Comparison of ENCODE assay signal across 8 cellular contexts in the genomic region with DNA sequence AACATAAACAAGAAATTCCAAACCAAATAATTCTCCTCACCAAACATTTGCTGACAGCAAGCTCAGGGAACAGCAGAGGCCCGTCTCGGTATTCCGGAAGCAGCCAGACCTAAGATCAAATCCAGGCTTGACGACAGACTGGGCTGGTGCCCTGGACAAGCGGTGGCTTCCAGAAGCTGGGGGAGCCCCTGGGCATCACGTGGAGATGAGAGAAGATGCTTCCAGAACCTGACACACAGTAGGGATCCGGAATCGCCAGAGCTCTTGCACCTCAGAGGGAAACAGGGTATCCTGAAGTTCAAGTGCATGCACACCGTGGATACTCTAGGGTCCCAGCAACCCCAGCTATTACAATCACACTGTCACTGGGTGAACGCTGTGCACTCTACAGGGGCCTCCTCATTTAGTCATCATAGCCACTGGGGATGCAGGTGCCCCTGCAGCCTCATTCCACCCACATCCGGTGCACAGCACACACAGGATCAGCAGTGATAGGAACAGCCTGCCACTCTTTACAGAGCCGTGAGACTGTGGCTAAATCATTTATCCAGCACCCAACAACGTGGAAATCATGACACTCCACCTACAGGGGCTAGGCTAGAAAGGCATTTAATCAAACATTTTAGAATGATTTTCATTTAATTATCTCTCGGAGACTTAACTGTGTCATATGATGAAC.
A peak's percentile ranks its signal among the peaks of the same experiment; 100 is the strongest.
DNase-seq lines count a peak whose midpoint lies in the region; ATAC-seq and TF ChIP-seq lines count a peak whose summit lies in the region.

No MANE protein-coding gene starts in this region.

- H3K4me3 ChIP-seq in Peyer's patch, result no peak overlapping the region
- peak overlapping the region; percentile 25 to 52 for H3K4me3 ChIP-seq in stomach smooth muscle (ENCODE audit: low read length in 2 of 2)
- H3K4me3 ChIP-seq in SJCRH30, result no peak overlapping the region

- H3K4me1 Mint-ChIP-seq in activated T-helper 1 cell treated with anti-CD3 and anti-CD28 coated beads, Interleukin-12 subunit alpha, Interleukin-12 subunit beta, Interleukin-2, Interleukin-4 antibody, amounts not matched to agents 30 ng/mL and 10 ng/mL and 1 ng/mL, durations not matched to agents 14 hours and 24 hours and 36 hours (ENCODE audit: low read depth), result peaks cover 71% of the 10 kb centered on the region
- H3K4me1 Mint-ChIP-seq in naive B cell, result peaks cover 51 to 71% (median 62%) of the 10 kb centered on the region in 3 donors
- H3K4me1 Mint-ChIP-seq in MCF 10A (ENCODE audit: insufficient read depth, unreplicated experiment), result no peaks in the 10 kb centered on the region

- intact Hi-C loops in activated T-helper 1 cell treated with anti-CD3 and anti-CD28 coated beads, Interleukin-12 subunit alpha, Interleukin-12 subunit beta, Interleukin-2, Interleukin-4 antibody, amounts not matched to agents 30 ng/mL and 10 ng/mL and 1 ng/mL, durations not matched to agents 14 hours and 24 hours and 36 hours (cut with micrococcal nuclease), result loop anchor here (1.0 kb wide), 7 partner anchors 9 to 71 kb away; no protein-coding TSS in a partner anchor
- intact Hi-C loops in MCF 10A (cut with micrococcal nuclease), result no loop called here

- DNase-seq in Peyer's patch, result peak; percentile 47 to 82 (median 69)
- peak; percentile 72 for DNase-seq in activated T-helper 1 cell treated with anti-CD3 and anti-CD28 coated beads, Interleukin-12 subunit alpha, Interleukin-12 subunit beta, Interleukin-2, Interleukin-4 antibody, amounts not matched to agents 30 ng/mL and 10 ng/mL and 1 ng/mL, durations not matched to agents 14 hours and 24 hours and 36 hours (ENCODE audit: low spot score)
- no peak for DNase-seq in naive B cell
- no peak for DNase-seq in SJCRH30
- no peak for DNase-seq in GM19238 (ENCODE audit: insufficient read length, low spot score)
- no peak for DNase-seq in COLO829 (ENCODE audit: low spot score)
- no peak for DNase-seq in MCF 10A (ENCODE audit: unreplicated experiment)

- peaks cover 2% of the 10 kb centered on the region for H3K27me3 Mint-ChIP-seq in activated T-helper 1 cell treated with anti-CD3 and anti-CD28 coated beads, Interleukin-12 subunit alpha, Interleukin-12 subunit beta, Interleukin-2, Interleukin-4 antibody, amounts not matched to agents 30 ng/mL and 10 ng/mL and 1 ng/mL, durations not matched to agents 14 hours and 24 hours and 36 hours (ENCODE audit: insufficient read depth)
- H3K27me3 Mint-ChIP-seq in naive B cell, result peaks cover 0 to 8% (median 0%) of the 10 kb centered on the region in 3 donors
- H3K27me3 Mint-ChIP-seq in MCF 10A (ENCODE audit: insufficient read depth, unreplicated experiment), result no peaks in the 10 kb centered on the region

- no peak for TF ChIP-seq POLR2A in Peyer's patch (IDR thresholded peaks at IDR 0.05)

- H3K27ac ChIP-seq in Peyer's patch (peak overlapping the region; percentile 6 to 58 (median 44)), stomach smooth muscle (ENCODE audit: low read length) (peak overlapping the region; percentile 62), SJCRH30 (no peak overlapping the region)

- peak overlapping the region; percentile 91 for H3K27ac Mint-ChIP-seq in activated T-helper 1 cell treated with anti-CD3 and anti-CD28 coated beads, Interleukin-12 subunit alpha, Interleukin-12 subunit beta, Interleukin-2, Interleukin-4 antibody, amounts not matched to agents 30 ng/mL and 10 ng/mL and 1 ng/mL, durations not matched to agents 14 hours and 24 hours and 36 hours
- H3K27ac Mint-ChIP-seq in naive B cell, result peak overlapping the region in 4 of 6 donors; percentile 16 to 62 (median 38)
- no peak overlapping the region for H3K27ac Mint-ChIP-seq in MCF 10A (ENCODE audit: low read depth, unreplicated experiment)

- peaks cover 0 to 84% (median 8%) of the 10 kb centered on the region in 4 donors for H3K4me1 ChIP-seq in Peyer's patch
- peaks cover 86% of the 10 kb centered on the region for H3K4me1 ChIP-seq in stomach smooth muscle (ENCODE audit: control insufficient read depth, insufficient read depth, low read length)
- peaks cover 24% of the 10 kb centered on the region for H3K4me1 ChIP-seq in SJCRH30

- CTCF ChIA-PET in MCF 10A (lab: Yijun Ruan, JAX), result no interaction called here

- H3K9me3 ChIP-seq in Peyer's patch (no peaks in the 10 kb centered on the region), stomach smooth muscle (ENCODE audit: control insufficient read depth in 2 of 2, low read length in 2 of 2) (no peaks in the 10 kb centered on the region), SJCRH30 (replicated peaks) (no peaks in the 10 kb centered on the region)

- H3K36me3 ChIP-seq in Peyer's patch, result no peaks in the 10 kb centered on the region
- no peaks in the 10 kb centered on the region for H3K36me3 ChIP-seq in stomach smooth muscle (ENCODE audit: control insufficient read depth in 2 of 2, insufficient read depth in 2 of 2, low read length in 2 of 2)
- no peaks in the 10 kb centered on the region for H3K36me3 ChIP-seq in SJCRH30

- no TSS peak for BruUV-seq in MCF 10A (replicated peaks; lab: Mats Ljungman, UMichigan)

- H3K9me3 Mint-ChIP-seq in activated T-helper 1 cell treated with anti-CD3 and anti-CD28 coated beads, Interleukin-12 subunit alpha, Interleukin-12 subunit beta, Interleukin-2, Interleukin-4 antibody, amounts not matched to agents 30 ng/mL and 10 ng/mL and 1 ng/mL, durations not matched to agents 14 hours and 24 hours and 36 hours, result no peaks in the 10 kb centered on the region
- H3K9me3 Mint-ChIP-seq in naive B cell, result no peaks in the 10 kb centered on the region
- H3K9me3 Mint-ChIP-seq in MCF 10A (ENCODE audit: unreplicated experiment), result no peaks in the 10 kb centered on the region

- ATAC-seq in naive B cell (ENCODE audit: low read depth in 2 of 2), result no peak

- H3K36me3 Mint-ChIP-seq in activated T-helper 1 cell treated with anti-CD3 and anti-CD28 coated beads, Interleukin-12 subunit alpha, Interleukin-12 subunit beta, Interleukin-2, Interleukin-4 antibody, amounts not matched to agents 30 ng/mL and 10 ng/mL and 1 ng/mL, durations not matched to agents 14 hours and 24 hours and 36 hours (ENCODE audit: low read depth), result peaks cover 15% of the 10 kb centered on the region
- H3K36me3 Mint-ChIP-seq in naive B cell (no peaks in the 10 kb centered on the region), MCF 10A (ENCODE audit: insufficient read depth, unreplicated experiment) (no peaks in the 10 kb centered on the region)

- peak overlapping the region; percentile 2 to 29 for H3K9ac ChIP-seq in stomach smooth muscle (ENCODE audit: low read length in 2 of 2)

- POLR2A ChIA-PET in MCF 10A (lab: Yijun Ruan, JAX), result no interaction called here

- H3K27me3 ChIP-seq in Peyer's patch, result no peaks in the 10 kb centered on the region
- H3K27me3 ChIP-seq in stomach smooth muscle (ENCODE audit: control insufficient read depth in 1 of 2, insufficient read depth in 2 of 2, low read length in 2 of 2), result no peaks in the 10 kb centered on the region
- no peaks in the 10 kb centered on the region for H3K27me3 ChIP-seq in SJCRH30

- H3K4me3 Mint-ChIP-seq in activated T-helper 1 cell treated with anti-CD3 and anti-CD28 coated beads, Interleukin-12 subunit alpha, Interleukin-12 subunit beta, Interleukin-2, Interleukin-4 antibody, amounts not matched to agents 30 ng/mL and 10 ng/mL and 1 ng/mL, durations not matched to agents 14 hours and 24 hours and 36 hours, result peak overlapping the region; percentile 84
- H3K4me3 Mint-ChIP-seq in naive B cell (peak overlapping the region in 4 of 8 donors; percentile 4 to 62 (median 40)), MCF 10A (ENCODE audit: unreplicated experiment) (no peak overlapping the region)

- TF ChIP-seq CTCF in Peyer's patch (IDR thresholded peaks at IDR 0.05), result peak in 1 of 6 experiments; percentile 31
- TF ChIP-seq CTCF in MCF 10A (IDR thresholded peaks at IDR 0.05; ENCODE audit: unreplicated experiment), result no peak

Comparison
In these comparisons a context has a peak if more than half of its experiments do, and no peak if none do; other contexts are left out.
1. DNase-seq: peak in Peyer's patch (3 of 3) and activated T-helper 1 cell treated with anti-CD3 and anti-CD28 coated beads, Interleukin-12 subunit alpha, Interleukin-12 subunit beta, Interleukin-2, Interleukin-4 antibody, amounts not matched to agents 30 ng/mL and 10 ng/mL and 1 ng/mL, durations not matched to agents 14 hours and 24 hours and 36 hours (single experiment); none in naive B cell (single experiment), SJCRH30 (0 of 2), GM19238 (single experiment), COLO829 (single experiment) and MCF 10A (single experiment).
2. H3K4me3 ChIP-seq: peak in stomach smooth muscle (2 of 2); none in Peyer's patch (0 of 4) and SJCRH30 (single experiment).